In genomic region chr13:27005976-27006518, GRCh38 we compare ENCODE assay signal across 2 cellular contexts.
TF ChIP-seq lines count a peak whose summit lies in the region.

No MANE protein-coding gene starts in this region.

TF ChIP-seq in A549, 52 proteins besides CTCF, POLR2A, EP300 and RAD21 (continued from another document):
- TF ChIP-seq ZFP36 (IDR thresholded peaks at IDR 0.05; ENCODE audit: borderline replicate concordance, partially characterized antibody) (no peak), JUN (IDR thresholded peaks at IDR 0.05) (no peak), CEBPB (IDR thresholded peaks at IDR 0.05) (no peak), PHF8 (IDR thresholded peaks at IDR 0.05; ENCODE audit: borderline replicate concordance, low read depth) (no peak), RARB (CRISPR knock-in tag; IDR thresholded peaks at IDR 0.05) (no peak), CHD4 (IDR thresholded peaks at IDR 0.05; ENCODE audit: borderline replicate concordance) (no peak), HEYL (CRISPR knock-in tag; IDR thresholded peaks at IDR 0.05) (no peak), SREBF2 (IDR thresholded peaks at IDR 0.05) (no peak), EHF (CRISPR knock-in tag; IDR thresholded peaks at IDR 0.05) (no peak), CBX2 (IDR thresholded peaks at IDR 0.05; ENCODE audit: borderline replicate concordance, low read depth) (no peak), KDM1A (IDR thresholded peaks at IDR 0.05; ENCODE audit: low read depth) (no peak), FOXS1 (CRISPR knock-in tag; IDR thresholded peaks at IDR 0.05) (no peak), KDM5A (IDR thresholded peaks at IDR 0.05) (no peak)
- TF ChIP-seq, protein P1, sequence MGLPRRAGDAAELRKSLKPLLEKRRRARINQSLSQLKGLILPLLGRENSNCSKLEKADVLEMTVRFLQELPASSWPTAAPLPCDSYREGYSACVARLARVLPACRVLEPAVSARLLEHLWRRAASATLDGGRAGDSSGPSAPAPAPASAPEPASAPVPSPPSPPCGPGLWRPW (IDR thresholded peaks at IDR 0.05): no peak
- TF ChIP-seq, protein P2, sequence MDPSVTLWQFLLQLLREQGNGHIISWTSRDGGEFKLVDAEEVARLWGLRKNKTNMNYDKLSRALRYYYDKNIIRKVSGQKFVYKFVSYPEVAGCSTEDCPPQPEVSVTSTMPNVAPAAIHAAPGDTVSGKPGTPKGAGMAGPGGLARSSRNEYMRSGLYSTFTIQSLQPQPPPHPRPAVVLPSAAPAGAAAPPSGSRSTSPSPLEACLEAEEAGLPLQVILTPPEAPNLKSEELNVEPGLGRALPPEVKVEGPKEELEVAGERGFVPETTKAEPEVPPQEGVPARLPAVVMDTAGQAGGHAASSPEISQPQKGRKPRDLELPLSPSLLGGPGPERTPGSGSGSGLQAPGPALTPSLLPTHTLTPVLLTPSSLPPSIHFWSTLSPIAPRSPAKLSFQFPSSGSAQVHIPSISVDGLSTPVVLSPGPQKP (IDR thresholded peaks at IDR 0.05; ENCODE audit: low read depth, low read length): no peak

TF ChIP-seq in HCT116, 20 proteins besides CTCF, POLR2A, EP300 and RAD21 (continued from another document):
- TF ChIP-seq, protein P3, sequence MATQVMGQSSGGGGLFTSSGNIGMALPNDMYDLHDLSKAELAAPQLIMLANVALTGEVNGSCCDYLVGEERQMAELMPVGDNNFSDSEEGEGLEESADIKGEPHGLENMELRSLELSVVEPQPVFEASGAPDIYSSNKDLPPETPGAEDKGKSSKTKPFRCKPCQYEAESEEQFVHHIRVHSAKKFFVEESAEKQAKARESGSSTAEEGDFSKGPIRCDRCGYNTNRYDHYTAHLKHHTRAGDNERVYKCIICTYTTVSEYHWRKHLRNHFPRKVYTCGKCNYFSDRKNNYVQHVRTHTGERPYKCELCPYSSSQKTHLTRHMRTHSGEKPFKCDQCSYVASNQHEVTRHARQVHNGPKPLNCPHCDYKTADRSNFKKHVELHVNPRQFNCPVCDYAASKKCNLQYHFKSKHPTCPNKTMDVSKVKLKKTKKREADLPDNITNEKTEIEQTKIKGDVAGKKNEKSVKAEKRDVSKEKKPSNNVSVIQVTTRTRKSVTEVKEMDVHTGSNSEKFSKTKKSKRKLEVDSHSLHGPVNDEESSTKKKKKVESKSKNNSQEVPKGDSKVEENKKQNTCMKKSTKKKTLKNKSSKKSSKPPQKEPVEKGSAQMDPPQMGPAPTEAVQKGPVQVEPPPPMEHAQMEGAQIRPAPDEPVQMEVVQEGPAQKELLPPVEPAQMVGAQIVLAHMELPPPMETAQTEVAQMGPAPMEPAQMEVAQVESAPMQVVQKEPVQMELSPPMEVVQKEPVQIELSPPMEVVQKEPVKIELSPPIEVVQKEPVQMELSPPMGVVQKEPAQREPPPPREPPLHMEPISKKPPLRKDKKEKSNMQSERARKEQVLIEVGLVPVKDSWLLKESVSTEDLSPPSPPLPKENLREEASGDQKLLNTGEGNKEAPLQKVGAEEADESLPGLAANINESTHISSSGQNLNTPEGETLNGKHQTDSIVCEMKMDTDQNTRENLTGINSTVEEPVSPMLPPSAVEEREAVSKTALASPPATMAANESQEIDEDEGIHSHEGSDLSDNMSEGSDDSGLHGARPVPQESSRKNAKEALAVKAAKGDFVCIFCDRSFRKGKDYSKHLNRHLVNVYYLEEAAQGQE (IDR thresholded peaks at IDR 0.05; ENCODE audit: low read depth): no peak
- TF ChIP-seq TCF7L2 (IDR thresholded peaks at IDR 0.05; ENCODE audit: borderline replicate concordance, extremely low read depth, insufficient read depth, insufficient read length) (no peak), YY1 (IDR thresholded peaks at IDR 0.05; ENCODE audit: extremely low read depth, insufficient replicate concordance, low read depth, low read length) (no peak), CEBPB (IDR thresholded peaks at IDR 0.05; ENCODE audit: low read depth) (no peak), ZNF274 (IDR thresholded peaks at IDR 0.05; ENCODE audit: low read depth, low read length) (no peak), ZBTB33 (IDR thresholded peaks at IDR 0.05; ENCODE audit: extremely low read depth, insufficient replicate concordance, low read length) (no peak), CBX3 (IDR thresholded peaks at IDR 0.05; ENCODE audit: low read depth) (no peak), ELF1 (IDR thresholded peaks at IDR 0.05; ENCODE audit: borderline replicate concordance, low read depth) (no peak), EZH2 (IDR thresholded peaks at IDR 0.05) (no peak), POLR2AphosphoS5 (IDR thresholded peaks at IDR 0.05; ENCODE audit: low read depth, low read length) (no peak), FOSL1 (IDR thresholded peaks at IDR 0.05; ENCODE audit: low read depth) (no peak), SP1 (IDR thresholded peaks at IDR 0.05; ENCODE audit: low read depth) (no peak), SIN3A (IDR thresholded peaks at IDR 0.05; ENCODE audit: low read depth) (no peak), JUND (IDR thresholded peaks at IDR 0.05) (no peak)
- TF ChIP-seq, protein P4, sequence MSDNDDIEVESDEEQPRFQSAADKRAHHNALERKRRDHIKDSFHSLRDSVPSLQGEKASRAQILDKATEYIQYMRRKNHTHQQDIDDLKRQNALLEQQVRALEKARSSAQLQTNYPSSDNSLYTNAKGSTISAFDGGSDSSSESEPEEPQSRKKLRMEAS (IDR thresholded peaks at IDR 0.05): no peak
- TF ChIP-seq, protein P5, sequence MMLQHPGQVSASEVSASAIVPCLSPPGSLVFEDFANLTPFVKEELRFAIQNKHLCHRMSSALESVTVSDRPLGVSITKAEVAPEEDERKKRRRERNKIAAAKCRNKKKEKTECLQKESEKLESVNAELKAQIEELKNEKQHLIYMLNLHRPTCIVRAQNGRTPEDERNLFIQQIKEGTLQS (IDR thresholded peaks at IDR 0.05): no peak
